17 cellular contexts compared by ENCODE assay signal in the genomic region with DNA sequence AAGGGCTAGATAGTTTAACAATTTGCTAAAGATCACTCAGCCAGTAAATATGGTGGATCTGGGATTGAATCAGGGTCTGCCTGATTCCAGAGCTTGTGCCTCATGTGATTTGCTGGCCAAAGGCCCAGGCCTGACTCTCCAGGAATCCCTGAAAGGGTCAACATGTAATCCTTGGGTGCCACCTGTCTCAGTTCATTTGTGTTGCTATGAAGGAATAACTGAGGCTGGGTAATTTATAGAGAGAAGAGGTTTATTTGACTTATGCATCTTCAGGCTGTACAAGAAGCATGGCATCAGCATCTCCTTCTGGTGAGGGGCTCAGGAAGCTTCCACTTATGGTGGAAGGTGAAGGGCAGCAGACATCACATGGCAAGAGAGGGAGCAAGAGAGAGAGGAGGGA.
DNase-seq lines count a peak whose midpoint lies in the region; ATAC-seq, FAIRE-seq and TF ChIP-seq lines count a peak whose summit lies in the region.
"Had no signal": no experiment of that assay in that cellular context is flagged by ENCODE, and none has a peak within 500 bp of the region (broad histone marks: within the 10 kb centered on the region; RNA-seq: fewer than 3 reads in every experiment).

No MANE protein-coding gene starts in this region.

- H3K9ac ChIP-seq in colonic mucosa (ENCODE audit: low read depth in 2 of 2, low read length in 2 of 2), result no peak overlapping the region
- H3K9ac ChIP-seq: BLaER1 treated with 17β-estradiol and CSF1 and Interleukin-3, amounts not matched to agents 10 nM and 100 nM had no signal

- H3K27me3 Mint-ChIP-seq in CD8-positive, alpha-beta memory T cell, result peaks cover 8 to 14% of the 10 kb centered on the region in 2 donors
- H3K27me3 Mint-ChIP-seq: B cell had no signal

- intact Hi-C loops in colonic mucosa (cut with DNase I), result no loop called here
- intact Hi-C loops in pancreas (cut with DNase I), result no loop called here

- TF ChIP-seq CTCF in colonic mucosa (IDR thresholded peaks at IDR 0.05) (no peak), lung (IDR thresholded peaks at IDR 0.05; ENCODE audit: control extremely low read depth, extremely low read depth) (no peak), pancreas (IDR thresholded peaks at IDR 0.05) (no peak)

- H3K4me3 ChIP-seq in CD8-positive, alpha-beta memory T cell (ENCODE audit: low read length), result no peak overlapping the region
- no peak overlapping the region for H3K4me3 ChIP-seq in colonic mucosa
- no peak overlapping the region for H3K4me3 ChIP-seq in lung
- H3K4me3 ChIP-seq in pancreas, result no peak overlapping the region
- H3K4me3 ChIP-seq: BLaER1 treated with 17β-estradiol and CSF1 and Interleukin-3, amounts not matched to agents 10 nM and 100 nM had no signal

- CTCF ChIA-PET in CD8-positive, alpha-beta memory T cell (lab: Charles Lee), result no interaction called here

- no peak overlapping the region for H3K4me3 Mint-ChIP-seq in CD8-positive, alpha-beta memory T cell
- H3K4me3 Mint-ChIP-seq: B cell; CD4-positive, alpha-beta T cell had no signal

- H3K36me3 Mint-ChIP-seq in CD8-positive, alpha-beta memory T cell, result no peaks in the 10 kb centered on the region

- no peaks in the 10 kb centered on the region for H3K9me3 ChIP-seq in CD8-positive, alpha-beta memory T cell (ENCODE audit: low read length)
- H3K9me3 ChIP-seq in colonic mucosa, result no peaks in the 10 kb centered on the region
- H3K9me3 ChIP-seq in lung (ENCODE audit: control insufficient read depth in 2 of 2, insufficient read depth in 1 of 2, low read length in 1 of 2), result peaks cover 0 to 9% of the 10 kb centered on the region in 2 donors
- H3K9me3 ChIP-seq in pancreas, result no peaks in the 10 kb centered on the region

- no peaks in the 10 kb centered on the region for H3K4me1 ChIP-seq in CD8-positive, alpha-beta memory T cell (ENCODE audit: insufficient read depth, low read length)
- no peaks in the 10 kb centered on the region for H3K4me1 ChIP-seq in colonic mucosa
- peaks cover 0 to 7% of the 10 kb centered on the region in 2 donors for H3K4me1 ChIP-seq in lung (ENCODE audit: control insufficient read depth in 2 of 2, insufficient read depth in 2 of 2, low read length in 2 of 2)
- H3K4me1 ChIP-seq in pancreas, result no peaks in the 10 kb centered on the region

- no peak for DNase-seq in CD8-positive, alpha-beta memory T cell
- DNase-seq in colonic mucosa, result peak; percentile 1
- DNase-seq in lung (ENCODE audit: low spot score), result peak; percentile 10
- DNase-seq in pancreas, result no peak
- DNase-seq in C1 segment of cervical spinal cord (lab: John Stamatoyannopoulos, UW), result no peak
- DNase-seq in NCI-H2227 (lab: John Stamatoyannopoulos, UW; ENCODE audit: unreplicated experiment), result no peak
- DNase-seq: CD4-positive, alpha-beta T cell; DMS153; DMS79; GDM1; GOT3; H7 had no signal

- no peak for ATAC-seq in lung (ENCODE audit: insufficient read depth, low FRiP score)
- ATAC-seq in pancreas, result no peak
- ATAC-seq: HCT116 had no signal

- no peak overlapping the region for H3K27ac Mint-ChIP-seq in CD8-positive, alpha-beta memory T cell
- H3K27ac Mint-ChIP-seq: B cell; CD4-positive, alpha-beta T cell had no signal

- H3K27me3 ChIP-seq in CD8-positive, alpha-beta memory T cell (ENCODE audit: insufficient read depth, low read length, poor library complexity, severe bottlenecking), result no peaks in the 10 kb centered on the region
- H3K27me3 ChIP-seq in colonic mucosa (no peaks in the 10 kb centered on the region), lung (ENCODE audit: control insufficient read depth, insufficient read depth) (no peaks in the 10 kb centered on the region), pancreas (no peaks in the 10 kb centered on the region)
- H3K27me3 ChIP-seq: BLaER1 treated with 17β-estradiol and CSF1 and Interleukin-3, amounts not matched to agents 10 nM and 100 nM had no signal

- H3K27ac ChIP-seq in CD8-positive, alpha-beta memory T cell (ENCODE audit: low read depth, low read length), result peak overlapping the region; percentile 7
- H3K27ac ChIP-seq in colonic mucosa, result no peak overlapping the region
- H3K27ac ChIP-seq in lung (ENCODE audit: low read depth in 1 of 2, low read length in 1 of 2), result no peak overlapping the region
- no peak overlapping the region for H3K27ac ChIP-seq in pancreas
- H3K27ac ChIP-seq: BLaER1 treated with 17β-estradiol and CSF1 and Interleukin-3, amounts not matched to agents 10 nM and 100 nM had no signal

- POLR2A ChIA-PET in CD8-positive, alpha-beta memory T cell (lab: Charles Lee), result no interaction called here

- no peaks in the 10 kb centered on the region for H3K4me1 Mint-ChIP-seq in CD8-positive, alpha-beta memory T cell

- H3K9me3 Mint-ChIP-seq in CD8-positive, alpha-beta memory T cell, result no peaks in the 10 kb centered on the region
- H3K9me3 Mint-ChIP-seq: CD4-positive, alpha-beta T cell had no signal

- FAIRE-seq in pancreas (lab: Jason Lieb, UNC), result no peak
- FAIRE-seq: GM12892, GM18507 had no signal

- no peaks in the 10 kb centered on the region for H3K36me3 ChIP-seq in CD8-positive, alpha-beta memory T cell (ENCODE audit: insufficient read depth, low read length)
- no peaks in the 10 kb centered on the region for H3K36me3 ChIP-seq in colonic mucosa
- H3K36me3 ChIP-seq in lung (ENCODE audit: control insufficient read depth in 2 of 2, insufficient read depth in 2 of 2, low read length in 2 of 2), result no peaks in the 10 kb centered on the region
- H3K36me3 ChIP-seq in pancreas, result no peaks in the 10 kb centered on the region
- H3K36me3 ChIP-seq: BLaER1 treated with 17β-estradiol and CSF1 and Interleukin-3, amounts not matched to agents 10 nM and 100 nM had no signal

Comparison
In these comparisons a context has a peak if more than half of its experiments do, and no peak if none do; other contexts are left out.
1. DNase-seq: peak in colonic mucosa (single experiment) and lung (single experiment); none in CD8-positive, alpha-beta memory T cell (0 of 5), pancreas (0 of 6), C1 segment of cervical spinal cord (0 of 14) and NCI-H2227 (single experiment).